10 cellular contexts compared by ENCODE assay signal in genomic region chr12:110565919-110566871, GRCh38. TPM values are rescaled to one million over a fixed set of nuclear protein-coding genes. Genes with fewer than 3 reads are reported as not detected.
A peak's percentile ranks its signal among the peaks of the same experiment; 100 is the strongest.
DNase-seq lines count a peak whose midpoint lies in the region; ATAC-seq, FAIRE-seq and TF ChIP-seq lines count a peak whose summit lies in the region.
"Had no signal": no experiment of that assay in that cellular context is flagged by ENCODE, and none has a peak within 500 bp of the region (broad histone marks: within the 10 kb centered on the region; RNA-seq: fewer than 3 reads in every experiment).

No MANE protein-coding gene starts in this region.

- H3K18ac ChIP-seq in H9 (ENCODE audit: insufficient read length, low read depth, low read length), result no peak overlapping the region

- H3K9me3 Mint-ChIP-seq in H9, result peaks cover 13 to 18% of the 10 kb centered on the region in 2 experiments
- peaks cover 7% of the 10 kb centered on the region for H3K9me3 Mint-ChIP-seq in activated naive CD8-positive, alpha-beta T cell treated with anti-CD3 and anti-CD28 coated beads, Interleukin-2, amount 50 U/mL, for 24 hours
- H3K9me3 Mint-ChIP-seq in Caco-2 (ENCODE audit: unreplicated experiment), result no peaks in the 10 kb centered on the region

- no peak for TF ChIP-seq CTCF in A549 (IDR thresholded peaks at IDR 0.05)
- no peak for TF ChIP-seq CTCF in H9 (conservative IDR thresholded peaks at IDR 0.05)
- TF ChIP-seq CTCF in lower lobe of right lung (IDR thresholded peaks at IDR 0.05), result no peak
- no peak for TF ChIP-seq CTCF in WERI-Rb-1 (IDR thresholded peaks at IDR 0.05; ENCODE audit: low read depth, low read length)
- no peak for TF ChIP-seq CTCF in Caco-2 (IDR thresholded peaks at IDR 0.05; ENCODE audit: insufficient read depth in 1 of 2, low read depth in 1 of 2, low read length in 1 of 2, severe bottlenecking in 1 of 2, unreplicated experiment in 1 of 2)

- intact Hi-C loops in lower lobe of right lung (cut with DNase I) (no loop called here), Caco-2 (cut with micrococcal nuclease; ENCODE audit: unreplicated experiment) (no loop called here)

- H3K23me2 ChIP-seq in H9 (ENCODE audit: insufficient read length, low read depth, low read length, poor library complexity, severe bottlenecking), result no peaks in the 10 kb centered on the region

- H3K23ac ChIP-seq in H9 (ENCODE audit: insufficient read length, low read depth, low read length), result no peak overlapping the region

- no peak overlapping the region for H2BK12ac ChIP-seq in H9 (ENCODE audit: insufficient read length, low read depth, low read length)

- H3K27me3 ChIP-seq in H9 (ENCODE audit: insufficient read depth, low read length), result no peaks in the 10 kb centered on the region
- H3K27me3 ChIP-seq in lower lobe of right lung (ENCODE audit: low read depth), result no peaks in the 10 kb centered on the region
- H3K27me3 ChIP-seq in WERI-Rb-1 (ENCODE audit: insufficient read depth, low read depth, severe bottlenecking), result no peaks in the 10 kb centered on the region
- no peaks in the 10 kb centered on the region for H3K27me3 ChIP-seq in Caco-2 (replicated peaks; ENCODE audit: control insufficient read depth, insufficient read depth, low read length)

- H2BK15ac ChIP-seq in H9 (ENCODE audit: low read depth, low read length), result no peak overlapping the region

- H3K9me3 ChIP-seq in A549 (peaks cover 12% of the 10 kb centered on the region), H9 (ENCODE audit: control insufficient read depth, low read depth, low read length) (no peaks in the 10 kb centered on the region), lower lobe of right lung (peaks cover 4% of the 10 kb centered on the region), WERI-Rb-1 (ENCODE audit: severe bottlenecking) (no peaks in the 10 kb centered on the region), Caco-2 (peaks cover 5% of the 10 kb centered on the region)

- H3K27ac ChIP-seq in A549 (peak overlapping the region in 1 of 2 experiments; percentile 17; a peak in 2 of 6 replicates), H9 (ENCODE audit: insufficient read length, low read depth, low read length) (no peak overlapping the region), lower lobe of right lung (no peak overlapping the region), WERI-Rb-1 (no peak overlapping the region)

- peak overlapping the region; percentile 42 for H3K4me2 ChIP-seq in A549
- no peak overlapping the region for H3K4me2 ChIP-seq in H9 (ENCODE audit: insufficient read depth, insufficient read length, low read length)

- FAIRE-seq in A549 (lab: Jason Lieb, UNC), result no peak
- FAIRE-seq: G401.6 had no signal

- H4K20me1 ChIP-seq in H9 (ENCODE audit: control insufficient read depth, insufficient read depth, insufficient read length), result no peaks in the 10 kb centered on the region

- no peak overlapping the region for H3K4me3 ChIP-seq in A549
- H3K4me3 ChIP-seq in lower lobe of right lung, result no peak overlapping the region
- no peak overlapping the region for H3K4me3 ChIP-seq in WERI-Rb-1 (ENCODE audit: low read depth, low read length)
- H3K4me3 ChIP-seq in Caco-2 (ENCODE audit: low read depth, low read length), result no peak overlapping the region

- ATAC-seq in A549 (peak; percentile 19 to 30; a peak in 3 of 6 replicates), lower lobe of right lung (peak; percentile 40 to 81), GM19328 (IDR thresholded peaks at IDR 0.05; ENCODE audit: unreplicated experiment) (no peak)
- no peak for ATAC-seq in activated naive CD8-positive, alpha-beta T cell treated with anti-CD3 and anti-CD28 coated beads, Interleukin-2, amount 50 U/mL, for 24 hours
- ATAC-seq: stimulated activated naive CD8-positive, alpha-beta T cell treated with anti-CD3 and anti-CD28 coated beads, Interleukin-15, Interleukin-2, amounts not matched to agents 100 U/mL and 50 U/mL, for 24 hours had no signal

- no peak overlapping the region for H2BK5ac ChIP-seq in H9 (ENCODE audit: insufficient read length, low read length)

- no peaks in the 10 kb centered on the region for H3K36me3 ChIP-seq in lower lobe of right lung
- no peaks in the 10 kb centered on the region for H3K36me3 ChIP-seq in WERI-Rb-1
- no peaks in the 10 kb centered on the region for H3K36me3 ChIP-seq in Caco-2 (ENCODE audit: control insufficient read depth, insufficient read depth, low read length)

- POLR2A ChIA-PET in A549 (lab: Yijun Ruan, JAX), result interaction anchor here (1.4 kb wide), 1 partner anchor 48 kb away, joined by 4 read pairs; the partner anchor contains the start of gene TCTN1
- POLR2A ChIA-PET in Caco-2 (lab: Charles Lee), result no interaction called here

- H4K8ac ChIP-seq in H9 (replicated peaks; ENCODE audit: insufficient read length, low read depth, low read length), result no peak overlapping the region

- H2BK20ac ChIP-seq in H9 (ENCODE audit: low read depth, low read length, poor library complexity, severe bottlenecking), result no peak overlapping the region

- TF ChIP-seq RAD21 in A549 (conservative IDR thresholded peaks at IDR 0.05 in 1 of 2, IDR thresholded peaks at IDR 0.05 in 1 of 2), result no peak

- TF ChIP-seq EP300 in A549 (IDR thresholded peaks at IDR 0.05), result no peak

- H3K36me3 Mint-ChIP-seq in H9 (ENCODE audit: insufficient read depth in 1 of 3, low read depth in 3 of 3) (peaks cover 10 to 15% (median 11%) of the 10 kb centered on the region in 3 experiments), Caco-2 (ENCODE audit: insufficient read depth, unreplicated experiment) (no peaks in the 10 kb centered on the region)
- H3K36me3 Mint-ChIP-seq in activated naive CD8-positive, alpha-beta T cell treated with anti-CD3 and anti-CD28 coated beads, Interleukin-2, amount 50 U/mL, for 24 hours (ENCODE audit: low read depth), result peaks cover 18% of the 10 kb centered on the region

- no peak overlapping the region for H2BK120ac ChIP-seq in H9 (ENCODE audit: low read depth, low read length, poor library complexity, severe bottlenecking)

- H4K91ac ChIP-seq in H9 (ENCODE audit: insufficient read length, low read depth, low read length), result no peak overlapping the region

- H3K4me3 Mint-ChIP-seq in H9 (no peak overlapping the region), Caco-2 (ENCODE audit: unreplicated experiment) (no peak overlapping the region)
- H3K4me3 Mint-ChIP-seq in activated naive CD8-positive, alpha-beta T cell treated with anti-CD3 and anti-CD28 coated beads, Interleukin-2, amount 50 U/mL, for 24 hours, result no peak overlapping the region

- peaks cover 7% of the 10 kb centered on the region; the same call in 1 of the 2 replicates for H3K79me2 ChIP-seq in H9 (ENCODE audit: insufficient read depth, low read length)

- H3K9ac ChIP-seq in H9 (ENCODE audit: extremely low read depth, insufficient read length, low read length), result no peak overlapping the region

- H3T11ph ChIP-seq in H9 (ENCODE audit: low read length), result no peak overlapping the region

- WGBS in A549 (ENCODE audit: missing lambda C conversion rate), result 82% methylated on average over 8 of the region's 8 CpGs
- no CpG with 5 or more reads among the region's 8 CpGs for WGBS in H9 (ENCODE audit: extremely low coverage, insufficient read length, low lambda C conversion rate)

- H3K27ac Mint-ChIP-seq in H9, result peak overlapping the region; percentile 37 to 76 (median 37); a peak in 3 of 7 replicates
- peak overlapping the region; percentile 59 for H3K27ac Mint-ChIP-seq in activated naive CD8-positive, alpha-beta T cell treated with anti-CD3 and anti-CD28 coated beads, Interleukin-2, amount 50 U/mL, for 24 hours
- H3K27ac Mint-ChIP-seq in Caco-2 (ENCODE audit: unreplicated experiment), result no peak overlapping the region

- peaks cover 53% of the 10 kb centered on the region for H3K4me1 ChIP-seq in A549
- H3K4me1 ChIP-seq in H9 (ENCODE audit: insufficient read depth, low read length), result no peaks in the 10 kb centered on the region
- H3K4me1 ChIP-seq in lower lobe of right lung, result peaks cover 54% of the 10 kb centered on the region
- H3K4me1 ChIP-seq in Caco-2, result peaks cover 18% of the 10 kb centered on the region

- H3K4me1 Mint-ChIP-seq in H9 (peaks cover 4 to 11% of the 10 kb centered on the region in 2 experiments), Caco-2 (ENCODE audit: low read depth, unreplicated experiment) (peaks cover 7% of the 10 kb centered on the region)
- peaks cover 76% of the 10 kb centered on the region for H3K4me1 Mint-ChIP-seq in activated naive CD8-positive, alpha-beta T cell treated with anti-CD3 and anti-CD28 coated beads, Interleukin-2, amount 50 U/mL, for 24 hours

- no peak for TF ChIP-seq POLR2A in A549 (IDR thresholded peaks at IDR 0.05; ENCODE audit: low read length)

- DNase-seq in A549 (ENCODE audit: low read depth in 1 of 2, low spot score in 1 of 2) (no peak), H9 (no peak), lower lobe of right lung (no peak), WERI-Rb-1 (no peak), Caco-2 (no peak), NCI-H2227 (lab: John Stamatoyannopoulos, UW; ENCODE audit: unreplicated experiment) (no peak)
- no peak for DNase-seq in activated naive CD8-positive, alpha-beta T cell treated with anti-CD3 and anti-CD28 coated beads, Interleukin-2, amount 50 U/mL, for 24 hours
- DNase-seq: stimulated activated naive CD8-positive, alpha-beta T cell treated with anti-CD3 and anti-CD28 coated beads, Interleukin-15, Interleukin-2, amounts not matched to agents 100 U/mL and 50 U/mL, for 24 hours had no signal

- no TSS peak for BruUV-seq in Caco-2 (replicated peaks; lab: Mats Ljungman, UMichigan)

- no peak overlapping the region for H3K56ac ChIP-seq in H9 (ENCODE audit: insufficient read length, low read depth, low read length)

- CTCF ChIA-PET in A549 (lab: Yijun Ruan, JAX) (interaction anchor here (0.7 to 4.8 kb wide), 6 partner anchors 12 to 97 kb away, joined by 3 to 26 read pairs (median 5); partner anchors contain the start of gene FAM216A), Caco-2 (lab: Charles Lee) (interaction anchor here (0.7 kb wide), 1 partner anchor 9 kb away, joined by 3 read pairs; no protein-coding TSS in a partner anchor)

- no peak overlapping the region for H2AK5ac ChIP-seq in H9 (ENCODE audit: insufficient read length, low read length)

- H3K4ac ChIP-seq in H9 (ENCODE audit: low read depth, low read length), result no peak overlapping the region

- H3K79me1 ChIP-seq in H9 (ENCODE audit: insufficient read depth, low read depth, low read length, poor library complexity, severe bottlenecking), result peaks cover 2% of the 10 kb centered on the region

- H3K27me3 Mint-ChIP-seq in H9 (ENCODE audit: low read depth) (no peaks in the 10 kb centered on the region), Caco-2 (ENCODE audit: insufficient read depth, unreplicated experiment) (no peaks in the 10 kb centered on the region)
- no peaks in the 10 kb centered on the region for H3K27me3 Mint-ChIP-seq in activated naive CD8-positive, alpha-beta T cell treated with anti-CD3 and anti-CD28 coated beads, Interleukin-2, amount 50 U/mL, for 24 hours

- no peak overlapping the region for H3K14ac ChIP-seq in H9 (ENCODE audit: insufficient read depth, low read length)

- no peak overlapping the region for H2AFZ ChIP-seq in H9 (ENCODE audit: low read length)

- no peak overlapping the region for H4K5ac ChIP-seq in H9 (ENCODE audit: insufficient read length, low read depth, low read length)

RNA-seq across cellular contexts. Expression of gene PPTC7, which starts 16.9 kb away (rescaled TPM):
- polyA plus RNA-seq in A549 (2011; rRNA removed) (27.1 and 30.3 TPM in 2 replicates), A549 (2017; fragmentation: RNase III; extraction: RNeasy Plus Mini Kit Qiagen cat#74134 plus additional on column Dnase treatment) (13.8 to 15.1 TPM (median 14.7 TPM) in 3 replicates)
- polyA plus RNA-seq in A549 (2012; cell fraction: cytosol; rRNA removed), result 7.9 and 10.0 TPM in 2 replicates
- 4.8 and 6.7 TPM in 2 replicates for polyA plus RNA-seq in A549 (2012; cell fraction: nucleus; rRNA removed)
- polyA minus RNA-seq in A549 (2011; rRNA and poly(A)+ RNA removed), result 32.6 and 34.4 TPM in 2 replicates
- total RNA-seq in H9 (2021) (15.7 and 15.8 TPM in 2 replicates), lower lobe of right lung (23.6 TPM), Caco-2 (2022) (18.2 and 19.0 TPM in 2 replicates)

RNA-seq across cellular contexts. Expression of gene TCTN1, which starts 47.7 kb away (rescaled TPM):
- polyA plus RNA-seq in A549 (2011; rRNA removed), result 56.9 and 62.2 TPM in 2 replicates
- polyA plus RNA-seq in A549 (2012; cell fraction: cytosol; rRNA removed), result 26.2 and 35.0 TPM in 2 replicates
- 74.3 and 74.7 TPM in 2 replicates for polyA plus RNA-seq in A549 (2012; cell fraction: nucleus; rRNA removed)
- 26.3 to 27.8 TPM (median 26.5 TPM) in 3 replicates for polyA plus RNA-seq in A549 (2017; fragmentation: RNase III; extraction: RNeasy Plus Mini Kit Qiagen cat#74134 plus additional on column Dnase treatment)
- polyA minus RNA-seq in A549 (2011; rRNA and poly(A)+ RNA removed), result 27.0 and 30.7 TPM in 2 replicates
- 10.9 and 11.1 TPM in 2 replicates for total RNA-seq in H9 (2021)
- total RNA-seq in lower lobe of right lung, result 40.1 TPM
- total RNA-seq in Caco-2 (2022), result 13.6 and 13.8 TPM in 2 replicates

Comparison
In these comparisons a context has a peak if more than half of its experiments do, and no peak if none do; other contexts are left out.
1. ATAC-seq: peak in A549 (2 of 2) and lower lobe of right lung (2 of 2); none in activated naive CD8-positive, alpha-beta T cell treated with anti-CD3 and anti-CD28 coated beads, Interleukin-2, amount 50 U/mL, for 24 hours (single experiment) and GM19328 (single experiment).